In the genomic region with DNA sequence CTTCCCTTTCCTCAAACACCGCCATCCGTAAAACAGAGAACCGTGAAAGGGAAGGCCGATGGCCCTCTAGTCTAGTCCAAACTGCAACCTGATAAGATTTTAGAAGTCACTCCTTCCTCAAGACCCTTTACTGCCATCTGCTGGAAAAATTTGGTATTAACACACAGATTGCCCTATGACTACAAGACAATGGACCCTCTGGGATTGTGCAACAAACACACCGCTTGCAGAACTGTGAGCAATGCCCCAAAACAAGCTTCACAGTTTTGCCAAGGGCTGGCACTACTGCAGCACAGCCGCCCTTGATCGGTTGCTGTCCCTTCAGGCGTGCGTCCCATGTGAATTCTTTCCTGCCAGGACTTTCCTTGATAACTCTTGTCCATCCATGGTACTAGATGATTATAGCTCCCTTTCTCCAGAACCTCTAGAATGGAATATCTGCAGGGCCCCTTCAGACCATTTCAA, we compare ENCODE assay signal across 8 cellular contexts. TPM values are rescaled to one million over a fixed set of nuclear protein-coding genes. Genes with fewer than 3 reads are reported as not detected.
DNase-seq lines count a peak whose midpoint lies in the region; ATAC-seq and TF ChIP-seq lines count a peak whose summit lies in the region.

No MANE protein-coding gene starts in this region.

- 0 out of 2 replicates have a peak overlapping the region, but pooled peaks have one; percentile 25 for H3K27ac ChIP-seq in HEK293 (ENCODE audit: extremely low read depth, low read depth, low read length)
- H3K27ac ChIP-seq in Panc1 (ENCODE audit: low read length): peak overlapping the region; percentile 60; the same call in 1 of the 2 replicates

- H3K4me3 Mint-ChIP-seq in activated CD4-positive, alpha-beta T cell treated with anti-CD3 and anti-CD28 coated beads for 36 hours: no peak overlapping the region
- no peak overlapping the region for H3K4me3 Mint-ChIP-seq in glutamatergic neuron (ENCODE audit: unreplicated experiment)

- no peaks in the 10 kb centered on the region for H3K9me3 Mint-ChIP-seq in activated CD4-positive, alpha-beta T cell treated with anti-CD3 and anti-CD28 coated beads for 36 hours (ENCODE audit: low read depth)
- H3K9me3 Mint-ChIP-seq in glutamatergic neuron (ENCODE audit: unreplicated experiment): peaks cover 2% of the 10 kb centered on the region

- no peaks in the 10 kb centered on the region for H3K27me3 ChIP-seq in Panc1 (ENCODE audit: control insufficient read depth, insufficient read depth, low read length)

- H3K4me1 Mint-ChIP-seq in activated CD4-positive, alpha-beta T cell treated with anti-CD3 and anti-CD28 coated beads for 36 hours: peaks cover 2% of the 10 kb centered on the region
- peaks cover 4% of the 10 kb centered on the region for H3K4me1 Mint-ChIP-seq in glutamatergic neuron (ENCODE audit: low read depth, unreplicated experiment)

- in situ Hi-C loops in Panc1 (cut with HindIII; ENCODE audit: low pct_unique_long_range_greater_than_20kb, low sequenced_read_pairs): no loop called here

- BruUV-seq in Panc1 (replicated peaks; lab: Mats Ljungman, UMichigan): no TSS peak

- intact Hi-C loops in activated CD4-positive, alpha-beta T cell treated with anti-CD3 and anti-CD28 coated beads for 36 hours (cut with DNase I, micrococcal nuclease): loop anchor here (1.0 to 5.0 kb wide), 8 partner anchors 20 to 1216 kb away; no protein-coding TSS in a partner anchor
- intact Hi-C loops in Panc1 (cut with micrococcal nuclease; ENCODE audit: unreplicated experiment): loop anchor here (5.0 kb wide), 1 partner anchor 800 kb away; no protein-coding TSS in a partner anchor

- H3K27ac Mint-ChIP-seq in activated CD4-positive, alpha-beta T cell treated with anti-CD3 and anti-CD28 coated beads for 36 hours: no peak overlapping the region
- H3K27ac Mint-ChIP-seq in glutamatergic neuron (ENCODE audit: unreplicated experiment): no peak overlapping the region

- TF ChIP-seq CTCF in HEK293 (tag by site-specific recombination; IDR thresholded peaks at IDR 0.05) (peak; percentile 61; the same call in 1 of the 2 replicates), Panc1 (IDR thresholded peaks at IDR 0.05) (peak; percentile 84), glutamatergic neuron (IDR thresholded peaks at IDR 0.05; ENCODE audit: partially characterized antibody, unreplicated experiment) (peak; percentile 89)

- peak; percentile 92 for ATAC-seq in activated CD4-positive, alpha-beta T cell treated with anti-CD3 and anti-CD28 coated beads for 36 hours
- ATAC-seq in Panc1: peak; percentile 95

- no peak overlapping the region for H3K4me3 ChIP-seq in HEK293 (ENCODE audit: low read depth, low read length)
- H3K4me3 ChIP-seq in Panc1 (ENCODE audit: low read depth in 2 of 2, low read length in 2 of 2): no peak overlapping the region

- CTCF ChIA-PET in activated CD4-positive, alpha-beta T cell treated with anti-CD3 and anti-CD28 coated beads for 36 hours (lab: Charles Lee): interaction anchor here (1.0 kb wide), 1 partner anchor 13 kb away, joined by 3 read pairs; no protein-coding TSS in a partner anchor
- CTCF ChIA-PET in HEK293 (lab: Yijun Ruan, JAX): interaction anchor here (0.5 to 3.0 kb wide), 15 partner anchors 9 to 831 kb away, joined by 3 to 15 read pairs (median 3); a partner anchor contains a TSS
- CTCF ChIA-PET in Panc1 (lab: Charles Lee): interaction anchor here (1.1 kb wide), 1 partner anchor 551 kb away, joined by 4 read pairs; no protein-coding TSS in a partner anchor

- H3K36me3 Mint-ChIP-seq in activated CD4-positive, alpha-beta T cell treated with anti-CD3 and anti-CD28 coated beads for 36 hours (ENCODE audit: low read depth): no peaks in the 10 kb centered on the region
- H3K36me3 Mint-ChIP-seq in glutamatergic neuron (ENCODE audit: unreplicated experiment): no peaks in the 10 kb centered on the region

- POLR2A ChIA-PET in activated CD4-positive, alpha-beta T cell treated with anti-CD3 and anti-CD28 coated beads for 36 hours (lab: Charles Lee): no interaction called here
- POLR2A ChIA-PET in HEK293 (lab: Yijun Ruan, JAX) (no interaction called here), Panc1 (lab: Charles Lee) (no interaction called here)

- no peaks in the 10 kb centered on the region for H3K36me3 ChIP-seq in HEK293 (ENCODE audit: control insufficient read depth in 2 of 2, insufficient read depth in 1 of 2, low read length in 2 of 2)
- no peaks in the 10 kb centered on the region for H3K36me3 ChIP-seq in Panc1 (ENCODE audit: control insufficient read depth, insufficient read depth, low read length)

- peaks cover 10% of the 10 kb centered on the region for H3K27me3 Mint-ChIP-seq in activated CD4-positive, alpha-beta T cell treated with anti-CD3 and anti-CD28 coated beads for 36 hours
- H3K27me3 Mint-ChIP-seq in glutamatergic neuron (ENCODE audit: unreplicated experiment): peaks cover 2% of the 10 kb centered on the region

- peak; percentile 51 for DNase-seq in activated CD4-positive, alpha-beta T cell treated with anti-CD3 and anti-CD28 coated beads for 36 hours
- DNase-seq in activated CD4-positive, alpha-beta T cell treated with anti-CD3 and anti-CD28 coated beads for 1 hour: no peak
- DNase-seq in LoVo (ENCODE audit: low spot score) (peak; percentile 86), Panc1 (ENCODE audit: low read depth, low spot score) (peak; percentile 82), glutamatergic neuron (no peak), pons (ENCODE audit: low spot score) (peak; percentile 92)
- DNase-seq in activated gamma-delta T cell treated with anti-CD3 and anti-CD28 coated beads, Interleukin-2, amount 50 U/mL, for 16 hours (ENCODE audit: low read depth): peak; percentile 22

- H3K4me1 ChIP-seq in HEK293 (ENCODE audit: control insufficient read depth, insufficient read depth, low read length) (peaks cover 5% of the 10 kb centered on the region; the same call in 1 of the 2 replicates), Panc1 (ENCODE audit: control insufficient read depth, insufficient read depth, low read length) (no peaks in the 10 kb centered on the region)

- H3K9me3 ChIP-seq in HEK293 (ENCODE audit: control insufficient read depth, insufficient read depth, low read depth, low read length): no peaks in the 10 kb centered on the region
- H3K9me3 ChIP-seq in Panc1 (ENCODE audit: control insufficient read depth, insufficient read depth, low read depth, low read length): no peaks in the 10 kb centered on the region

TF ChIP-seq in HEK293, 187 proteins besides CTCF, POLR2A, EP300 and RAD21 (continues in another document):
- TF ChIP-seq, protein P1, sequence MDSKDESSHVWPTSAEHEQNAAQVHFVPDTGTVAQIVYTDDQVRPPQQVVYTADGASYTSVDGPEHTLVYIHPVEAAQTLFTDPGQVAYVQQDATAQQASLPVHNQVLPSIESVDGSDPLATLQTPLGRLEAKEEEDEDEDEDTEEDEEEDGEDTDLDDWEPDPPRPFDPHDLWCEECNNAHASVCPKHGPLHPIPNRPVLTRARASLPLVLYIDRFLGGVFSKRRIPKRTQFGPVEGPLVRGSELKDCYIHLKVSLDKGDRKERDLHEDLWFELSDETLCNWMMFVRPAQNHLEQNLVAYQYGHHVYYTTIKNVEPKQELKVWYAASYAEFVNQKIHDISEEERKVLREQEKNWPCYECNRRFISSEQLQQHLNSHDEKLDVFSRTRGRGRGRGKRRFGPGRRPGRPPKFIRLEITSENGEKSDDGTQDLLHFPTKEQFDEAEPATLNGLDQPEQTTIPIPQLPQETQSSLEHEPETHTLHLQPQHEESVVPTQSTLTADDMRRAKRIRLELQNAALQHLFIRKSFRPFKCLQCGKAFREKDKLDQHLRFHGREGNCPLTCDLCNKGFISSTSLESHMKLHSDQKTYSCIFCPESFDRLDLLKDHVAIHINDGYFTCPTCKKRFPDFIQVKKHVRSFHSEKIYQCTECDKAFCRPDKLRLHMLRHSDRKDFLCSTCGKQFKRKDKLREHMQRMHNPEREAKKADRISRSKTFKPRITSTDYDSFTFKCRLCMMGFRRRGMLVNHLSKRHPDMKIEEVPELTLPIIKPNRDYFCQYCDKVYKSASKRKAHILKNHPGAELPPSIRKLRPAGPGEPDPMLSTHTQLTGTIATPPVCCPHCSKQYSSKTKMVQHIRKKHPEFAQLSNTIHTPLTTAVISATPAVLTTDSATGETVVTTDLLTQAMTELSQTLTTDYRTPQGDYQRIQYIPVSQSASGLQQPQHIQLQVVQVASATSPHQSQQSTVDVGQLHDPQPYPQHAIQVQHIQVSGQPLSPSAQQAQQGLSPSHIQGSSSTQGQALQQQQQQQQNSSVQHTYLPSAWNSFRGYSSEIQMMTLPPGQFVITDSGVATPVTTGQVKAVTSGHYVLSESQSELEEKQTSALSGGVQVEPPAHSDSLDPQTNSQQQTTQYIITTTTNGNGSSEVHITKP (tag by site-specific recombination; IDR thresholded peaks at IDR 0.05): peak; percentile 44; the same call in 1 of the 2 replicates
- TF ChIP-seq PRDM1 (tag by site-specific recombination; IDR thresholded peaks at IDR 0.05): peak; percentile 48; the same call in 1 of the 2 replicates
- TF ChIP-seq ZNF175 (tag by site-specific recombination; IDR thresholded peaks at IDR 0.05): no peak
- TF ChIP-seq ZNF660 (tag by site-specific recombination; IDR thresholded peaks at IDR 0.05): peak; percentile 65; the same call in 1 of the 2 replicates
- peak; percentile 88 for TF ChIP-seq ZBTB17 (tag by site-specific recombination; IDR thresholded peaks at IDR 0.05)
- peak; percentile 64; the same call in 1 of the 2 replicates for TF ChIP-seq ZNF366 (tag by site-specific recombination; conservative IDR thresholded peaks at IDR 0.05)
- TF ChIP-seq ZNF473 (tag by site-specific recombination; IDR thresholded peaks at IDR 0.05): no peak
- TF ChIP-seq ZNF214 (tag by site-specific recombination; IDR thresholded peaks at IDR 0.05; ENCODE audit: borderline replicate concordance): no peak
- TF ChIP-seq, protein P2, sequence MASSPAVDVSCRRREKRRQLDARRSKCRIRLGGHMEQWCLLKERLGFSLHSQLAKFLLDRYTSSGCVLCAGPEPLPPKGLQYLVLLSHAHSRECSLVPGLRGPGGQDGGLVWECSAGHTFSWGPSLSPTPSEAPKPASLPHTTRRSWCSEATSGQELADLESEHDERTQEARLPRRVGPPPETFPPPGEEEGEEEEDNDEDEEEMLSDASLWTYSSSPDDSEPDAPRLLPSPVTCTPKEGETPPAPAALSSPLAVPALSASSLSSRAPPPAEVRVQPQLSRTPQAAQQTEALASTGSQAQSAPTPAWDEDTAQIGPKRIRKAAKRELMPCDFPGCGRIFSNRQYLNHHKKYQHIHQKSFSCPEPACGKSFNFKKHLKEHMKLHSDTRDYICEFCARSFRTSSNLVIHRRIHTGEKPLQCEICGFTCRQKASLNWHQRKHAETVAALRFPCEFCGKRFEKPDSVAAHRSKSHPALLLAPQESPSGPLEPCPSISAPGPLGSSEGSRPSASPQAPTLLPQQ (tag by site-specific recombination; IDR thresholded peaks at IDR 0.05): 0 out of 2 replicates have a peak, but pooled peaks have one; percentile 38
- peak; percentile 44; the same call in 1 of the 2 replicates for TF ChIP-seq ZNF266 (tag by site-specific recombination; IDR thresholded peaks at IDR 0.05; ENCODE audit: low read depth)

RNA-seq across cellular contexts. Expression of a gene that starts 23.1 kb away (rescaled TPM):
- total RNA-seq in activated CD4-positive, alpha-beta T cell treated with anti-CD3 and anti-CD28 coated beads for 36 hours: 10 to 100 TPM; 33.1 to 36.5 TPM
- 40.5 TPM for total RNA-seq in Panc1 (2021; ENCODE audit: unreplicated experiment)
- 19.6 TPM for polyA plus RNA-seq in Panc1 (2012; ENCODE audit: insufficient read length)
- 14.4 TPM for total RNA-seq in glutamatergic neuron (ENCODE audit: unreplicated experiment)

Comparison
In these comparisons a context has a peak if more than half of its experiments do, and no peak if none do; other contexts are left out.
1. DNase-seq: peak in activated CD4-positive, alpha-beta T cell treated with anti-CD3 and anti-CD28 coated beads for 36 hours (single experiment), LoVo (single experiment), Panc1 (single experiment), activated gamma-delta T cell treated with anti-CD3 and anti-CD28 coated beads, Interleukin-2, amount 50 U/mL, for 16 hours (single experiment) and pons (single experiment); none in activated CD4-positive, alpha-beta T cell treated with anti-CD3 and anti-CD28 coated beads for 1 hour (single experiment) and glutamatergic neuron (single experiment).
2. Peak in every context shown above with its lines, with median percentiles within 50 percentile points of each other: CTCF ChIP-seq.